12 cellular contexts compared by ENCODE assay signal in the genomic region with DNA sequence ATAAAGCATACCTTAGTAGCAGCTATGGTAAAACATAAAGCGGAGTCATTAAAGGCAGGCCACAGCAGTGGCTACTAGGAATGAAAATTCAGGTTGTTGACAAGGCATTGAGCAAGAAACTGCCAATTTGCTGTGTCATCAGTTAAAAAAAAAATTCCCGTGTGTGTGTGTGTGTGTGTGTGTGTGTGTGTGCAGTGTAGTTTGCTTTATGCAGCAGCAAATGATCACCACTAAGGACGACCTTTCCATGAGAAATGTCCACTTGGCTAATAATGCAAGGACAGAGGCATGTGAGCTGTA.
DNase-seq lines count a peak whose midpoint lies in the region; ATAC-seq, FAIRE-seq and TF ChIP-seq lines count a peak whose summit lies in the region.
"Had no signal": no experiment of that assay in that cellular context is flagged by ENCODE, and none has a peak within 500 bp of the region (broad histone marks: within the 10 kb centered on the region; RNA-seq: fewer than 3 reads in every experiment).

No MANE protein-coding gene starts in this region.

- intact Hi-C loops in left lung (cut with DNase I), result no loop called here
- intact Hi-C loops in naive thymus-derived CD4-positive, alpha-beta T cell (cut with micrococcal nuclease), result no loop called here

- no peak for ATAC-seq in A549
- peak; percentile 43 for ATAC-seq in left lung
- ATAC-seq in naive thymus-derived CD4-positive, alpha-beta T cell, result no peak
- ATAC-seq: heart right ventricle had no signal

- POLR2A ChIA-PET in A549 (lab: Yijun Ruan, JAX), result no interaction called here
- POLR2A ChIA-PET in naive thymus-derived CD4-positive, alpha-beta T cell (lab: Charles Lee), result no interaction called here

- no peak overlapping the region for H3K4me2 ChIP-seq in A549

- peak in 1 of 2 experiments; percentile 4 for DNase-seq in A549 (ENCODE audit: low read depth in 1 of 2, low spot score in 1 of 2)
- peak; percentile 6 for DNase-seq in HK-2 (ENCODE audit: unreplicated experiment)
- DNase-seq in bronchial epithelial cell (ENCODE audit: low read depth), result peak; percentile 55
- DNase-seq in left lung, result no peak
- DNase-seq in NCI-H524 (lab: John Stamatoyannopoulos, UW), result no peak
- DNase-seq in DMS 273 (lab: John Stamatoyannopoulos, UW; ENCODE audit: unreplicated experiment), result no peak
- DNase-seq in naive thymus-derived CD4-positive, alpha-beta T cell, result no peak
- no peak for DNase-seq in NOMO-1 treated with dmso at 0.1 percent for 144 hours (lab: John Stamatoyannopoulos, UW; ENCODE audit: unreplicated experiment)
- DNase-seq: AML-193, heart right ventricle, NCI-H1417 treated with DMSO at 0.1 percent for 48 hours had no signal

- no peak for TF ChIP-seq POLR2A in A549 (IDR thresholded peaks at IDR 0.05; ENCODE audit: low read length)

- no peaks in the 10 kb centered on the region for H3K27me3 ChIP-seq in bronchial epithelial cell (ENCODE audit: control insufficient read depth, insufficient read depth, low read length)
- no peaks in the 10 kb centered on the region for H3K27me3 ChIP-seq in left lung
- no peaks in the 10 kb centered on the region for H3K27me3 ChIP-seq in naive thymus-derived CD4-positive, alpha-beta T cell (ENCODE audit: control insufficient read depth in 2 of 2, insufficient read depth in 2 of 2, low read length in 2 of 2)
- H3K27me3 ChIP-seq: heart right ventricle, tibial nerve had no signal

- H3K9me3 Mint-ChIP-seq in naive thymus-derived CD4-positive, alpha-beta T cell, result peaks cover 0 to 6% (median 0%) of the 10 kb centered on the region in 11 donors

- CTCF ChIA-PET in A549 (lab: Yijun Ruan, JAX), result no interaction called here
- CTCF ChIA-PET in naive thymus-derived CD4-positive, alpha-beta T cell (lab: Charles Lee), result interaction anchor here (0.7 kb wide), 1 partner anchor 111 kb away, joined by 3 read pairs; no protein-coding TSS in a partner anchor

- no peaks in the 10 kb centered on the region for H3K9me3 ChIP-seq in A549
- H3K9me3 ChIP-seq in left lung, result no peaks in the 10 kb centered on the region
- peaks cover 0 to 4% (median 0%) of the 10 kb centered on the region in 3 experiments for H3K9me3 ChIP-seq in naive thymus-derived CD4-positive, alpha-beta T cell (ENCODE audit: control insufficient read depth in 2 of 3, low read length in 3 of 3)
- H3K9me3 ChIP-seq: heart right ventricle, tibial nerve had no signal

- H3K4me3 ChIP-seq in A549 (no peak overlapping the region), bronchial epithelial cell (ENCODE audit: low read depth, low read length) (no peak overlapping the region), left lung (no peak overlapping the region)
- no peak overlapping the region for H3K4me3 ChIP-seq in naive thymus-derived CD4-positive, alpha-beta T cell (ENCODE audit: low read length)
- H3K4me3 ChIP-seq: heart right ventricle, tibial nerve had no signal

- H3K4me1 Mint-ChIP-seq in naive thymus-derived CD4-positive, alpha-beta T cell, result no peaks in the 10 kb centered on the region

- H3K4me3 Mint-ChIP-seq in naive thymus-derived CD4-positive, alpha-beta T cell, result no peak overlapping the region

- FAIRE-seq in A549 (lab: Jason Lieb, UNC), result no peak
- no peak for FAIRE-seq in bronchial epithelial cell (lab: Jason Lieb, UNC)

- H3K4me1 ChIP-seq in A549 (no peaks in the 10 kb centered on the region), left lung (no peaks in the 10 kb centered on the region)
- no peaks in the 10 kb centered on the region for H3K4me1 ChIP-seq in naive thymus-derived CD4-positive, alpha-beta T cell (ENCODE audit: control insufficient read depth in 2 of 2, insufficient read depth in 2 of 2, low read length in 2 of 2)

- TF ChIP-seq CTCF in A549 (IDR thresholded peaks at IDR 0.05) (no peak), bronchial epithelial cell (IDR thresholded peaks at IDR 0.05; ENCODE audit: insufficient read depth, low read length, severe bottlenecking) (no peak), left lung (IDR thresholded peaks at IDR 0.05) (no peak)

- WGBS in A549 (ENCODE audit: missing lambda C conversion rate), result 6% methylated on average over 3 of the region's 3 CpGs

- H3K27ac ChIP-seq in A549, result no peak overlapping the region
- no peak overlapping the region for H3K27ac ChIP-seq in left lung
- no peak overlapping the region for H3K27ac ChIP-seq in naive thymus-derived CD4-positive, alpha-beta T cell (ENCODE audit: low read depth, low read length)
- H3K27ac ChIP-seq: tibial nerve had no signal

- H3K36me3 Mint-ChIP-seq in naive thymus-derived CD4-positive, alpha-beta T cell, result no peaks in the 10 kb centered on the region

- no peak overlapping the region for H3K27ac Mint-ChIP-seq in naive thymus-derived CD4-positive, alpha-beta T cell

- TF ChIP-seq RAD21 in A549 (conservative IDR thresholded peaks at IDR 0.05 in 1 of 2, IDR thresholded peaks at IDR 0.05 in 1 of 2), result no peak

- TF ChIP-seq EP300 in A549 (IDR thresholded peaks at IDR 0.05), result no peak

- H3K36me3 ChIP-seq in bronchial epithelial cell (ENCODE audit: control insufficient read depth, insufficient read depth, low read length), result no peaks in the 10 kb centered on the region
- no peaks in the 10 kb centered on the region for H3K36me3 ChIP-seq in left lung
- no peaks in the 10 kb centered on the region for H3K36me3 ChIP-seq in naive thymus-derived CD4-positive, alpha-beta T cell (ENCODE audit: control insufficient read depth in 2 of 3, insufficient read depth in 3 of 3, low read length in 3 of 3)
- H3K36me3 ChIP-seq: heart right ventricle, tibial nerve had no signal

- no peaks in the 10 kb centered on the region for H3K27me3 Mint-ChIP-seq in naive thymus-derived CD4-positive, alpha-beta T cell

TF ChIP-seq in A549, 52 proteins besides CTCF, POLR2A, EP300 and RAD21:
- TF ChIP-seq, protein P1, sequence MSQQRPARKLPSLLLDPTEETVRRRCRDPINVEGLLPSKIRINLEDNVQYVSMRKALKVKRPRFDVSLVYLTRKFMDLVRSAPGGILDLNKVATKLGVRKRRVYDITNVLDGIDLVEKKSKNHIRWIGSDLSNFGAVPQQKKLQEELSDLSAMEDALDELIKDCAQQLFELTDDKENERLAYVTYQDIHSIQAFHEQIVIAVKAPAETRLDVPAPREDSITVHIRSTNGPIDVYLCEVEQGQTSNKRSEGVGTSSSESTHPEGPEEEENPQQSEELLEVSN (IDR thresholded peaks at IDR 0.05; ENCODE audit: borderline replicate concordance, low read depth), result no peak
- peak; percentile 85 for TF ChIP-seq MAFK (IDR thresholded peaks at IDR 0.05; ENCODE audit: partially characterized antibody)

Comparison
In these comparisons a context has a peak if more than half of its experiments do, and no peak if none do; other contexts are left out.
1. DNase-seq: peak in HK-2 (single experiment) and bronchial epithelial cell (single experiment); none in left lung (0 of 2), NCI-H524 (0 of 2), DMS 273 (single experiment), naive thymus-derived CD4-positive, alpha-beta T cell (0 of 9) and NOMO-1 treated with dmso at 0.1 percent for 144 hours (single experiment).